In the genomic region with DNA sequence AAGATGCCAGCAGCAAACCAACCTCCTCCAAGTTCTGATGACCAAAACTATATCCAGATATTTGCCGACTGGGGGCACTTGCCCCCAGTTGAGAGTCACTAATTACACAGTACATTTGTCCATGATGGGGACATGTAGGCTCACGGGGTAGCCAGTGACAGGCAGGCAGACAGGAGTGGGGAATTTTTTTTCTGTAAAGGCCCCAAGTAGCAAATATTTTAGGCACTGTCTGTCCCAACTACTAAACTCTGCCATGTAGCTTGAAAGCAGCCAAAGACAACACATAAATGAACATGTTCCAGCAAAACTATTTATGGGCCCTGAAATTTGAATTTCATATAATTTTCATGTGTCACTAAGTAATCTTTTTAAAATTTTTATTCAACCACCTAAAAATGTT, we compare ENCODE assay signal across 1 cellular context.
TF ChIP-seq lines count a peak whose summit lies in the region.

No MANE protein-coding gene starts in this region.

TF ChIP-seq in GM23338, 12 proteins besides CTCF, POLR2A, EP300 and RAD21 (continued from another document):
- TF ChIP-seq, protein P1, sequence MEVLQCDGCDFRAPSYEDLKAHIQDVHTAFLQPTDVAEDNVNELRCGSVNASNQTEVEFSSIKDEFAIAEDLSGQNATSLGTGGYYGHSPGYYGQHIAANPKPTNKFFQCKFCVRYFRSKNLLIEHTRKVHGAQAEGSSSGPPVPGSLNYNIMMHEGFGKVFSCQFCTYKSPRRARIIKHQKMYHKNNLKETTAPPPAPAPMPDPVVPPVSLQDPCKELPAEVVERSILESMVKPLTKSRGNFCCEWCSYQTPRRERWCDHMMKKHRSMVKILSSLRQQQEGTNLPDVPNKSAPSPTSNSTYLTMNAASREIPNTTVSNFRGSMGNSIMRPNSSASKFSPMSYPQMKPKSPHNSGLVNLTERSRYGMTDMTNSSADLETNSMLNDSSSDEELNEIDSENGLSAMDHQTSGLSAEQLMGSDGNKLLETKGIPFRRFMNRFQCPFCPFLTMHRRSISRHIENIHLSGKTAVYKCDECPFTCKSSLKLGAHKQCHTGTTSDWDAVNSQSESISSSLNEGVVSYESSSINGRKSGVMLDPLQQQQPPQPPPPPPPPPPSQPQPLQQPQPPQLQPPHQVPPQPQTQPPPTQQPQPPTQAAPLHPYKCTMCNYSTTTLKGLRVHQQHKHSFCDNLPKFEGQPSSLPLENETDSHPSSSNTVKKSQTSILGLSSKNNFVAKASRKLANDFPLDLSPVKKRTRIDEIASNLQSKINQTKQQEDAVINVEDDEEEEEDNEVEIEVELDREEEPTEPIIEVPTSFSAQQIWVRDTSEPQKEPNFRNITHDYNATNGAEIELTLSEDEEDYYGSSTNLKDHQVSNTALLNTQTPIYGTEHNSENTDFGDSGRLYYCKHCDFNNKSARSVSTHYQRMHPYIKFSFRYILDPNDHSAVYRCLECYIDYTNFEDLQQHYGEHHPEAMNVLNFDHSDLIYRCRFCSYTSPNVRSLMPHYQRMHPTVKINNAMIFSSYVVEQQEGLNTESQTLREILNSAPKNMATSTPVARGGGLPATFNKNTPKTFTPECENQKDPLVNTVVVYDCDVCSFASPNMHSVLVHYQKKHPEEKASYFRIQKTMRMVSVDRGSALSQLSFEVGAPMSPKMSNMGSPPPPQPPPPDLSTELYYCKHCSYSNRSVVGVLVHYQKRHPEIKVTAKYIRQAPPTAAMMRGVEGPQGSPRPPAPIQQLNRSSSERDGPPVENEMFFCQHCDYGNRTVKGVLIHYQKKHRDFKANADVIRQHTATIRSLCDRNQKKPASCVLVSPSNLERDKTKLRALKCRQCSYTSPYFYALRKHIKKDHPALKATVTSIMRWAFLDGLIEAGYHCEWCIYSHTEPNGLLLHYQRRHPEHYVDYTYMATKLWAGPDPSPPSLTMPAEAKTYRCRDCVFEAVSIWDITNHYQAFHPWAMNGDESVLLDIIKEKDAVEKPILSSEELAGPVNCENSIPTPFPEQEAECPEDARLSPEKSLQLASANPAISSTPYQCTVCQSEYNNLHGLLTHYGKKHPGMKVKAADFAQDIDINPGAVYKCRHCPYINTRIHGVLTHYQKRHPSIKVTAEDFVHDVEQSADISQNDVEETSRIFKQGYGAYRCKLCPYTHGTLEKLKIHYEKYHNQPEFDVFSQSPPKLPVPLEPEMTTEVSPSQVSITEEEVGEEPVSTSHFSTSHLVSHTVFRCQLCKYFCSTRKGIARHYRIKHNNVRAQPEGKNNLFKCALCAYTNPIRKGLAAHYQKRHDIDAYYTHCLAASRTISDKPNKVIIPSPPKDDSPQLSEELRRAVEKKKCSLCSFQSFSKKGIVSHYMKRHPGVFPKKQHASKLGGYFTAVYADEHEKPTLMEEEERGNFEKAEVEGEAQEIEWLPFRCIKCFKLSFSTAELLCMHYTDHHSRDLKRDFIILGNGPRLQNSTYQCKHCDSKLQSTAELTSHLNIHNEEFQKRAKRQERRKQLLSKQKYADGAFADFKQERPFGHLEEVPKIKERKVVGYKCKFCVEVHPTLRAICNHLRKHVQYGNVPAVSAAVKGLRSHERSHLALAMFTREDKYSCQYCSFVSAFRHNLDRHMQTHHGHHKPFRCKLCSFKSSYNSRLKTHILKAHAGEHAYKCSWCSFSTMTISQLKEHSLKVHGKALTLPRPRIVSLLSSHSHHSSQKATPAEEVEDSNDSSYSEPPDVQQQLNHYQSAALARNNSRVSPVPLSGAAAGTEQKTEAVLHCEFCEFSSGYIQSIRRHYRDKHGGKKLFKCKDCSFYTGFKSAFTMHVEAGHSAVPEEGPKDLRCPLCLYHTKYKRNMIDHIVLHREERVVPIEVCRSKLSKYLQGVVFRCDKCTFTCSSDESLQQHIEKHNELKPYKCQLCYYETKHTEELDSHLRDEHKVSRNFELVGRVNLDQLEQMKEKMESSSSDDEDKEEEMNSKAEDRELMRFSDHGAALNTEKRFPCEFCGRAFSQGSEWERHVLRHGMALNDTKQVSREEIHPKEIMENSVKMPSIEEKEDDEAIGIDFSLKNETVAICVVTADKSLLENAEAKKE (CRISPR knock-in tag; IDR thresholded peaks at IDR 0.05): no peak
- TF ChIP-seq ZNF114 (CRISPR knock-in tag; IDR thresholded peaks at IDR 0.05) (no peak), NANOG (IDR thresholded peaks at IDR 0.05; ENCODE audit: borderline replicate concordance) (no peak), ZNF331 (CRISPR knock-in tag; IDR thresholded peaks at IDR 0.05; ENCODE audit: low read depth) (no peak), EZH2phosphoT487 (IDR thresholded peaks at IDR 0.05; ENCODE audit: unreplicated experiment) (no peak)
TF ChIP-seq in GM23338: peak in this region for 0.
